2 cellular contexts compared by ENCODE assay signal in genomic region chr3:188706599-188706998, GRCh38.
TF ChIP-seq lines count a peak whose summit lies in the region.

No MANE protein-coding gene starts in this region.

TF ChIP-seq in HepG2, 621 proteins besides CTCF, POLR2A, EP300 and RAD21 (continued from another document):
- TF ChIP-seq WIZ (CRISPR knock-in tag; IDR thresholded peaks at IDR 0.05): no peak
- TF ChIP-seq HMGXB3 (CRISPR knock-in tag; IDR thresholded peaks at IDR 0.05; ENCODE audit: borderline replicate concordance): no peak
- no peak for TF ChIP-seq ZBTB7B (CRISPR knock-in tag; IDR thresholded peaks at IDR 0.05)
- no peak for TF ChIP-seq ZNF598 (CRISPR knock-in tag; IDR thresholded peaks at IDR 0.05; ENCODE audit: borderline replicate concordance)
- no peak for TF ChIP-seq JUND (CRISPR knock-in tag; IDR thresholded peaks at IDR 0.05)
- no peak for TF ChIP-seq FOSL1 (CRISPR knock-in tag; IDR thresholded peaks at IDR 0.05; ENCODE audit: borderline replicate concordance)
- no peak for TF ChIP-seq SRY (CRISPR knock-in tag; IDR thresholded peaks at IDR 0.05)
- TF ChIP-seq ERF (CRISPR knock-in tag; IDR thresholded peaks at IDR 0.05): no peak
- no peak for TF ChIP-seq SYNCRIP (IDR thresholded peaks at IDR 0.05; ENCODE audit: insufficient read depth, low read depth, low read length)

TF ChIP-seq in endothelial cell of umbilical vein, 7 proteins besides CTCF, POLR2A, EP300 and RAD21 (continued from another document):
- TF ChIP-seq GATA2 (IDR thresholded peaks at IDR 0.05; ENCODE audit: insufficient read depth, insufficient read length, low read depth, low read length) (no peak), POLR2AphosphoS5 (IDR thresholded peaks at IDR 0.05; ENCODE audit: insufficient read depth, low read depth, low read length) (no peak), EZH2 (IDR thresholded peaks at IDR 0.05; ENCODE audit: borderline replicate concordance, low read depth, low read length, severe bottlenecking) (no peak), JUN (IDR thresholded peaks at IDR 0.05; ENCODE audit: borderline replicate concordance, insufficient read depth, insufficient read length, low read depth) (no peak), MYC (IDR thresholded peaks at IDR 0.05; ENCODE audit: low read depth, low read length) (no peak)
